Comparison of ENCODE assay signal across 8 cellular contexts in genomic region chr9:71285191-71285656, GRCh38.
DNase-seq lines count a peak whose midpoint lies in the region; ATAC-seq and TF ChIP-seq lines count a peak whose summit lies in the region.

No MANE protein-coding gene starts in this region.

- peak; percentile 84 for TF ChIP-seq CTCF in HFF-Myc (IDR thresholded peaks at IDR 0.05; ENCODE audit: low read depth, low read length, missing control alignments)
- TF ChIP-seq CTCF in kidney epithelial cell (IDR thresholded peaks at IDR 0.05; ENCODE audit: insufficient read depth, low read length, poor library complexity, severe bottlenecking), result peak; percentile 90

- H3K4me3 ChIP-seq in HFF-Myc (replicated peaks; ENCODE audit: low read depth, low read length), result no peak overlapping the region
- H3K4me3 ChIP-seq in SJCRH30, result no peak overlapping the region
- H3K4me3 ChIP-seq in kidney epithelial cell (ENCODE audit: low read depth, low read length), result no peak overlapping the region

- no peaks in the 10 kb centered on the region for H3K4me1 ChIP-seq in SJCRH30

- no peaks in the 10 kb centered on the region for H3K9me3 ChIP-seq in SJCRH30 (replicated peaks)

- H3K27me3 Mint-ChIP-seq in central memory CD8-positive, alpha-beta T cell, result peaks cover 23% of the 10 kb centered on the region

- H3K4me3 Mint-ChIP-seq in central memory CD8-positive, alpha-beta T cell, result no peak overlapping the region

- no peaks in the 10 kb centered on the region for H3K36me3 ChIP-seq in SJCRH30
- H3K36me3 ChIP-seq in kidney epithelial cell (ENCODE audit: control insufficient read depth, insufficient read depth, low read length), result no peaks in the 10 kb centered on the region

- no peaks in the 10 kb centered on the region for H3K4me1 Mint-ChIP-seq in central memory CD8-positive, alpha-beta T cell

- no peaks in the 10 kb centered on the region for H3K27me3 ChIP-seq in SJCRH30
- H3K27me3 ChIP-seq in kidney epithelial cell (ENCODE audit: control insufficient read depth, insufficient read depth, low read length), result no peaks in the 10 kb centered on the region

- H3K27ac ChIP-seq in SJCRH30, result no peak overlapping the region

- H3K27ac Mint-ChIP-seq in central memory CD8-positive, alpha-beta T cell (ENCODE audit: low read depth), result no peak overlapping the region

- no peaks in the 10 kb centered on the region for H3K9me3 Mint-ChIP-seq in central memory CD8-positive, alpha-beta T cell

- ATAC-seq in central memory CD8-positive, alpha-beta T cell (replicated peaks; ENCODE audit: extremely low read depth, poor library complexity, severe bottlenecking), result peak; percentile 32

- H3K36me3 Mint-ChIP-seq in central memory CD8-positive, alpha-beta T cell (ENCODE audit: insufficient read depth), result peaks cover 4% of the 10 kb centered on the region

- peak; percentile 71 for DNase-seq in A172 (ENCODE audit: low spot score)
- peak; percentile 35 for DNase-seq in GM04504 (ENCODE audit: low read depth)
- peak; percentile 50 for DNase-seq in HFF-Myc (ENCODE audit: extremely low read depth, low read depth)
- DNase-seq in M059J (ENCODE audit: low read depth), result peak; percentile 61
- DNase-seq in SJCRH30, result peak; percentile 38 to 79
- DNase-seq in central memory CD8-positive, alpha-beta T cell (ENCODE audit: low spot score in 2 of 2), result no peak
- peak; percentile 9 for DNase-seq in kidney epithelial cell (ENCODE audit: low read depth)
- DNase-seq in stimulated activated CD4-positive, alpha-beta T cell treated with anti-CD3 and anti-CD28 coated beads, TNF-alpha, amount 100 ng/mL, for 24 hours (ENCODE audit: low read depth in 3 of 3), result peak; percentile 1 to 6 (median 5)

Comparison
In these comparisons a context has a peak if more than half of its experiments do, and no peak if none do; other contexts are left out.
1. DNase-seq: peak in A172 (single experiment), GM04504 (single experiment), HFF-Myc (single experiment), M059J (single experiment), SJCRH30 (2 of 2), kidney epithelial cell (single experiment) and stimulated activated CD4-positive, alpha-beta T cell treated with anti-CD3 and anti-CD28 coated beads, TNF-alpha, amount 100 ng/mL, for 24 hours (3 of 3); none in central memory CD8-positive, alpha-beta T cell (0 of 2).